ENCODE assay signal across 1 cellular context in genomic region chr19:48639483-48640375, GRCh38.
TF ChIP-seq lines count a peak whose summit lies in the region.

No MANE protein-coding gene starts in this region.

TF ChIP-seq in K562, 482 proteins besides CTCF, POLR2A, EP300 and RAD21 (continues in another document):
- TF ChIP-seq CREM (IDR thresholded peaks at IDR 0.05; ENCODE audit: low read depth), result no peak; the same call in 1 of the 2 replicates
- no peak for TF ChIP-seq ZBTB8A (IDR thresholded peaks at IDR 0.05; ENCODE audit: partially characterized antibody)
- TF ChIP-seq MAZ (CRISPR knock-in tag; conservative IDR thresholded peaks at IDR 0.05 in 1 of 2, IDR thresholded peaks at IDR 0.05 in 1 of 2), result peak in 1 of 2 experiments; percentile 32; a peak in 2 of 4 replicates
- TF ChIP-seq GTF2E2 (tag; IDR thresholded peaks at IDR 0.05), result peak; percentile 67; the same call in 1 of the 2 replicates
- 0 out of 2 replicates have a peak, but pooled peaks have one; percentile 20 for TF ChIP-seq MTA3 (IDR thresholded peaks at IDR 0.05; ENCODE audit: borderline replicate concordance)
- TF ChIP-seq ZC3H4 (CRISPR knock-in tag; IDR thresholded peaks at IDR 0.05; ENCODE audit: borderline replicate concordance), result peak; percentile 51; the same call in 1 of the 2 replicates
- TF ChIP-seq ATF3 (IDR thresholded peaks at IDR 0.05), result peak; percentile 62
- TF ChIP-seq ATF3 (CRISPR knock-in tag; conservative IDR thresholded peaks at IDR 0.05), result 0 out of 2 replicates have a peak, but pooled peaks have one; percentile 55
- peak; percentile 67 for TF ChIP-seq ARID1B (IDR thresholded peaks at IDR 0.05)
- TF ChIP-seq RNF2 (IDR thresholded peaks at IDR 0.05), result 0 out of 2 replicates have a peak, but pooled peaks have one; percentile 25
- 0 out of 2 replicates have a peak, but pooled peaks have one; percentile 28 for TF ChIP-seq CBX1 (IDR thresholded peaks at IDR 0.05; ENCODE audit: low read depth)
- TF ChIP-seq POLR2AphosphoS2 (IDR thresholded peaks at IDR 0.05; ENCODE audit: low read length), result no peak
- TF ChIP-seq GTF2B (IDR thresholded peaks at IDR 0.05; ENCODE audit: extremely low read depth, insufficient read length), result peak; percentile 36
- TF ChIP-seq ZNF518B (CRISPR knock-in tag; IDR thresholded peaks at IDR 0.05), result no peak
- no peak for TF ChIP-seq TOE1 (IDR thresholded peaks at IDR 0.05; ENCODE audit: borderline replicate concordance)
- TF ChIP-seq TOE1 (CRISPR knock-in tag; IDR thresholded peaks at IDR 0.05; ENCODE audit: borderline replicate concordance, low read depth), result no peak
- TF ChIP-seq ZNF143 (CRISPR knock-in tag; IDR thresholded peaks at IDR 0.05), result no peak
- TF ChIP-seq GMEB1 (CRISPR knock-in tag; IDR thresholded peaks at IDR 0.05), result no peak
- TF ChIP-seq MNT (conservative IDR thresholded peaks at IDR 0.05), result peak in 1 of 2 experiments; percentile 67; a peak in 2 of 4 replicates
- no peak for TF ChIP-seq ARID2 (IDR thresholded peaks at IDR 0.05)
- TF ChIP-seq ZNF507 (tag; conservative IDR thresholded peaks at IDR 0.05), result no peak
- peak in 1 of 2 experiments; percentile 20 for TF ChIP-seq AFF1 (IDR thresholded peaks at IDR 0.05; ENCODE audit: low read depth in 1 of 2, partially characterized antibody in 2 of 2)
- TF ChIP-seq JUND (IDR thresholded peaks at IDR 0.05; ENCODE audit: borderline replicate concordance, low read depth, low read length), result no peak
- TF ChIP-seq JUND (tag; IDR thresholded peaks at IDR 0.05; ENCODE audit: borderline replicate concordance, low read depth, low read length), result peak; percentile 10; the same call in 1 of the 3 replicates
- no peak; the same call in 1 of the 2 replicates for TF ChIP-seq SUPT5H (IDR thresholded peaks at IDR 0.05)
- TF ChIP-seq CTBP1 (IDR thresholded peaks at IDR 0.05; ENCODE audit: borderline replicate concordance), result peak; percentile 6; the same call in 1 of the 2 replicates
- TF ChIP-seq ZNF764 (CRISPR knock-in tag; IDR thresholded peaks at IDR 0.05; ENCODE audit: low read depth), result no peak
- TF ChIP-seq HDAC1 (IDR thresholded peaks at IDR 0.05), result peak in 1 of 2 experiments; percentile 64; a peak in 2 of 4 replicates
- no peak for TF ChIP-seq SIN3A (IDR thresholded peaks at IDR 0.05; ENCODE audit: borderline replicate concordance in 2 of 2, control insufficient read depth in 1 of 2, low read depth in 2 of 2, low read length in 2 of 2)
- no peak for TF ChIP-seq TSC22D4 (tag; IDR thresholded peaks at IDR 0.05)
- 0 out of 2 replicates have a peak, but pooled peaks have one; percentile 23 for TF ChIP-seq MYC (IDR thresholded peaks at IDR 0.05; ENCODE audit: low read depth, low read length)
- no peak for TF ChIP-seq MYC (CRISPR knock-in tag; IDR thresholded peaks at IDR 0.05; ENCODE audit: borderline replicate concordance, low read depth)
- peak; percentile 57 for TF ChIP-seq POLR2G (IDR thresholded peaks at IDR 0.05; ENCODE audit: low read depth, low read length)
- TF ChIP-seq PKNOX1 (IDR thresholded peaks at IDR 0.05), result peak; percentile 65
- TF ChIP-seq ZNF740 (CRISPR knock-in tag; IDR thresholded peaks at IDR 0.05), result peak; percentile 17; the same call in 1 of the 2 replicates
- no peak for TF ChIP-seq ZNF740 (tag; IDR thresholded peaks at IDR 0.05)
- TF ChIP-seq SIN3B (IDR thresholded peaks at IDR 0.05; ENCODE audit: low read depth), result no peak
- peak; percentile 61; the same call in 1 of the 2 replicates for TF ChIP-seq GABPB1 (CRISPR knock-in tag; IDR thresholded peaks at IDR 0.05)
- peak; percentile 82 for TF ChIP-seq FOSL1 (tag; conservative IDR thresholded peaks at IDR 0.05)
- TF ChIP-seq NFXL1 (CRISPR knock-in tag; IDR thresholded peaks at IDR 0.05), result no peak
- TF ChIP-seq ZNF778 (CRISPR knock-in tag; IDR thresholded peaks at IDR 0.05), result no peak
- TF ChIP-seq LCOR (CRISPR knock-in tag; IDR thresholded peaks at IDR 0.05), result peak; percentile 56; the same call in 1 of the 2 replicates
- peak; percentile 80 for TF ChIP-seq EGR1 (conservative IDR thresholded peaks at IDR 0.05)
- 0 out of 2 replicates have a peak, but pooled peaks have one; percentile 26 for TF ChIP-seq ATF7 (IDR thresholded peaks at IDR 0.05)
- 0 out of 2 replicates have a peak, but pooled peaks have one; percentile 41 for TF ChIP-seq ZBED1 (IDR thresholded peaks at IDR 0.05)
- TF ChIP-seq ID3 (CRISPR knock-in tag; IDR thresholded peaks at IDR 0.05), result no peak
- TF ChIP-seq ID3 (tag; IDR thresholded peaks at IDR 0.05), result no peak
- TF ChIP-seq PHF8 (IDR thresholded peaks at IDR 0.05; ENCODE audit: borderline replicate concordance, low read length), result peak; percentile 65; the same call in 1 of the 2 replicates
- TF ChIP-seq ZNF263 (CRISPR knock-in tag; IDR thresholded peaks at IDR 0.05; ENCODE audit: borderline replicate concordance), result peak; percentile 30; the same call in 1 of the 2 replicates
- no peak for TF ChIP-seq MTF1 (CRISPR knock-in tag; IDR thresholded peaks at IDR 0.05; ENCODE audit: borderline replicate concordance)
- TF ChIP-seq ZNF75A (CRISPR knock-in tag; IDR thresholded peaks at IDR 0.05), result peak; percentile 89
- TF ChIP-seq HLTF (IDR thresholded peaks at IDR 0.05), result peak; percentile 2; the same call in 1 of the 2 replicates
